15 cellular contexts compared by ENCODE assay signal in the genomic region with DNA sequence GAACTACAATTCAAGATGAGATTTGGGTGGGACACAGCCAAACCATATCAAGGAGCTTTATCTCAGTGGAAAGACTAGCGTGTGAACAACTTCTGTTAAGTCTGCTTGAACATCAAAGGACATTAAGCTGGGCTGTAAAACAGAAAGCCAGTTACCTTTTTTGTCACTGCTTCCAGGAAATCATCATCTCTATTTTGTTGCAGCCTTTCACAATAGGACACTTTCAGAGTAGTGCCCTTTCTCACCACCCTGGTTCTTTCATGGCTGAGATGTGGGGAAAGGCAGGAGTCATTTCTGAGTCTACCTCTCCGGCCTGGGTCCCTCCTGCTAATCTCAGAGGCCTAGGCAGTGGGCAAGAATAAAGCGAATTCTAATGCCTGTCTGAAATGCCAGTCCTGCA.
"Had no signal": no experiment of that assay in that cellular context is flagged by ENCODE, and none has a peak within 500 bp of the region (broad histone marks: within the 10 kb centered on the region; RNA-seq: fewer than 3 reads in every experiment).

No MANE protein-coding gene starts in this region.

- H3K36me3 Mint-ChIP-seq: memory B cell had no signal

- DNase-seq: activated CD8-positive, alpha-beta memory T cell treated with anti-CD3 and anti-CD28 coated beads, Interleukin-2, amount 50 U/mL, for 48 hours; activated gamma-delta T cell treated with Interleukin-2 at 50 U/mL for 16 hours; anterior cingulate cortex; cerebellar nuclear complex; effector memory CD8-positive, alpha-beta T cell; left ventricle myocardium inferior; pancreas; SHP77; stimulated activated CD4-positive, alpha-beta T cell treated with anti-CD3 and anti-CD28 coated beads, Interleukin-12 subunit alpha, Interleukin-12 subunit beta, amount 100 ng/mL, for 4 hours; stimulated activated CD4-positive, alpha-beta T cell treated with anti-CD3 and anti-CD28 coated beads, Interleukin-2, amount 100 ng/mL, for 48 hours; stimulated activated CD8-positive, alpha-beta memory T cell treated with anti-CD3 and anti-CD28 coated beads, Interleukin-4, amount 100 ng/mL, for 48 hours; thyroid gland had no signal

- H3K4me1 Mint-ChIP-seq: neural crest cell had no signal

- ATAC-seq: effector memory CD8-positive, alpha-beta T cell; pancreas had no signal

- H3K4me3 Mint-ChIP-seq: dendritic cell treated with granulocyte-macrophage colony-stimulating factor and Interleukin-4, amounts not matched to agents 40 ng/mL and 50 ng/mL, for 4 days; effector memory CD8-positive, alpha-beta T cell; memory B cell; neural crest cell had no signal

- H3K27me3 Mint-ChIP-seq: dendritic cell treated with granulocyte-macrophage colony-stimulating factor and Interleukin-4, amounts not matched to agents 40 ng/mL and 50 ng/mL, for 4 days; memory B cell had no signal

- H3K27ac Mint-ChIP-seq: dendritic cell treated with granulocyte-macrophage colony-stimulating factor and Interleukin-4, amounts not matched to agents 40 ng/mL and 50 ng/mL, for 4 days; effector memory CD8-positive, alpha-beta T cell; memory B cell had no signal

- H3K9me3 Mint-ChIP-seq: dendritic cell treated with granulocyte-macrophage colony-stimulating factor and Interleukin-4, amounts not matched to agents 40 ng/mL and 50 ng/mL, for 4 days; effector memory CD8-positive, alpha-beta T cell; memory B cell; neural crest cell had no signal
